ENCODE assay signal across 21 cellular contexts in the genomic region with DNA sequence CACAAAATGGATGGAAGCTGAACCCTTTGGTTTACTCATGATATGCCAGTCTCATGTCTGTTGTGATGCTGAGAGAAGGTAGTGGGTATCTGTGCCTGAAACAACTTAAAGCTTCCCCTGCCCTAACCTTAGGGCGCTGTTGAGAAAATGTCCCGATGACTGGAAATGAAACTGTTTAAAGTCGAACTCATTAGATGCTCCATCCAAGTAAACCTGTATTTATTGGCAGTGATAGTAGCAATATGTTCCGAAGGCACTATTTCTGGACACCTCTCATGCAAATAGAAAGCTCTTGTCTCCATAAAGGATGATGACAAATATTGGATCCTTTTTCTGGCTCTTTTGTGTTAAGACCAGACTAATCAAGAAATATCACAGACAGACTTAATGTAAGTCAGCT.
"Had no signal": no experiment of that assay in that cellular context is flagged by ENCODE, and none has a peak within 500 bp of the region (broad histone marks: within the 10 kb centered on the region; RNA-seq: fewer than 3 reads in every experiment).

No MANE protein-coding gene starts in this region.

- FAIRE-seq: HTR-8/SVneo had no signal

- H3K36me3 ChIP-seq: MG63 had no signal

- H3K4me3 ChIP-seq: MG63 had no signal

- ATAC-seq: Panc1, PC-3 had no signal

- H3K27ac ChIP-seq: HL-60, RWPE1 had no signal

- DNase-seq: KBM-7, MG63, NCI-H1092, NCI-H1436, NCI-H187, NCI-H2029, NCI-H2081 treated with DMSO at 0.1 percent for 48 hours, NCI-H2171, NCI-H226, NCI-H446, NCI-H510A, NCI-H524 treated with DMSO at 0.1 percent for 48 hours, NCI-H69, NCI-H774, PC-3, SHP77, SK-N-SH had no signal
